Comparison of ENCODE assay signal across 1 cellular context in genomic region chr19:58543826-58544590, GRCh38.
TF ChIP-seq lines count a peak whose summit lies in the region.

TRIM28 (plus strand) TSS chr19:58544064; CDS start chr19:58544758, 694 bp downstream.

TF ChIP-seq in HepG2, 621 proteins besides CTCF, POLR2A, EP300 and RAD21 (continued from another document and continues in another):
- TF ChIP-seq ZC3H4 (CRISPR knock-in tag; IDR thresholded peaks at IDR 0.05; ENCODE audit: borderline replicate concordance), result no peak
- 0 out of 2 replicates have a peak, but pooled peaks have one; percentile 31 for TF ChIP-seq ZNF251 (CRISPR knock-in tag; IDR thresholded peaks at IDR 0.05)
- TF ChIP-seq PAF1 (CRISPR knock-in tag; IDR thresholded peaks at IDR 0.05), result no peak
- TF ChIP-seq ZBTB33 (CRISPR knock-in tag; IDR thresholded peaks at IDR 0.05), result no peak
- TF ChIP-seq, protein P1, sequence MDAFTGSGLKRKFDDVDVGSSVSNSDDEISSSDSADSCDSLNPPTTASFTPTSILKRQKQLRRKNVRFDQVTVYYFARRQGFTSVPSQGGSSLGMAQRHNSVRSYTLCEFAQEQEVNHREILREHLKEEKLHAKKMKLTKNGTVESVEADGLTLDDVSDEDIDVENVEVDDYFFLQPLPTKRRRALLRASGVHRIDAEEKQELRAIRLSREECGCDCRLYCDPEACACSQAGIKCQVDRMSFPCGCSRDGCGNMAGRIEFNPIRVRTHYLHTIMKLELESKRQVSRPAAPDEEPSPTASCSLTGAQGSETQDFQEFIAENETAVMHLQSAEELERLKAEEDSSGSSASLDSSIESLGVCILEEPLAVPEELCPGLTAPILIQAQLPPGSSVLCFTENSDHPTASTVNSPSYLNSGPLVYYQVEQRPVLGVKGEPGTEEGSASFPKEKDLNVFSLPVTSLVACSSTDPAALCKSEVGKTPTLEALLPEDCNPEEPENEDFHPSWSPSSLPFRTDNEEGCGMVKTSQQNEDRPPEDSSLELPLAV (CRISPR knock-in tag; conservative IDR thresholded peaks at IDR 0.05; ENCODE audit: low read depth), result peak; percentile 40; the same call in 1 of the 2 replicates
- peak; percentile 42; the same call in 1 of the 2 replicates for TF ChIP-seq MAZ (IDR thresholded peaks at IDR 0.05; ENCODE audit: borderline replicate concordance, low read depth, low read length)
- peak; percentile 87 for TF ChIP-seq MAZ (CRISPR knock-in tag; IDR thresholded peaks at IDR 0.05; ENCODE audit: low read depth)
- TF ChIP-seq ERF (CRISPR knock-in tag; IDR thresholded peaks at IDR 0.05), result peak; percentile 75
- TF ChIP-seq ZNF256 (CRISPR knock-in tag; conservative IDR thresholded peaks at IDR 0.05), result 0 out of 2 replicates have a peak, but pooled peaks have one; percentile 36
- TF ChIP-seq ZBTB49 (CRISPR knock-in tag; IDR thresholded peaks at IDR 0.05; ENCODE audit: borderline replicate concordance), result no peak
- TF ChIP-seq, protein P2, sequence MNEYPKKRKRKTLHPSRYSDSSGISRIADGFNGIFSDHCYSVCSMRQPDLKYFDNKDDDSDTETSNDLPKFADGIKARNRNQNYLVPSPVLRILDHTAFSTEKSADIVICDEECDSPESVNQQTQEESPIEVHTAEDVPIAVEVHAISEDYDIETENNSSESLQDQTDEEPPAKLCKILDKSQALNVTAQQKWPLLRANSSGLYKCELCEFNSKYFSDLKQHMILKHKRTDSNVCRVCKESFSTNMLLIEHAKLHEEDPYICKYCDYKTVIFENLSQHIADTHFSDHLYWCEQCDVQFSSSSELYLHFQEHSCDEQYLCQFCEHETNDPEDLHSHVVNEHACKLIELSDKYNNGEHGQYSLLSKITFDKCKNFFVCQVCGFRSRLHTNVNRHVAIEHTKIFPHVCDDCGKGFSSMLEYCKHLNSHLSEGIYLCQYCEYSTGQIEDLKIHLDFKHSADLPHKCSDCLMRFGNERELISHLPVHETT (CRISPR knock-in tag; conservative IDR thresholded peaks at IDR 0.05), result no peak; the same call in 1 of the 2 replicates
- TF ChIP-seq HNF4G (IDR thresholded peaks at IDR 0.05; ENCODE audit: borderline replicate concordance, low read depth, low read length), result no peak
- no peak for TF ChIP-seq HNF4G (CRISPR knock-in tag; IDR thresholded peaks at IDR 0.05; ENCODE audit: borderline replicate concordance, low read depth)
- TF ChIP-seq SUZ12 (IDR thresholded peaks at IDR 0.05; ENCODE audit: low read depth, low read length), result no peak
- TF ChIP-seq THRA (CRISPR knock-in tag; IDR thresholded peaks at IDR 0.05; ENCODE audit: borderline replicate concordance), result peak; percentile 21; the same call in 1 of the 2 replicates
- peak; percentile 67; the same call in 1 of the 2 replicates for TF ChIP-seq MEIS1 (CRISPR knock-in tag; IDR thresholded peaks at IDR 0.05; ENCODE audit: borderline replicate concordance)
- no peak for TF ChIP-seq MTA3 (CRISPR knock-in tag; IDR thresholded peaks at IDR 0.05)
- no peak for TF ChIP-seq NR2F2 (IDR thresholded peaks at IDR 0.05; ENCODE audit: borderline replicate concordance, low read depth)
- TF ChIP-seq IRX3 (CRISPR knock-in tag; IDR thresholded peaks at IDR 0.05; ENCODE audit: borderline replicate concordance, low read depth), result 0 out of 2 replicates have a peak, but pooled peaks have one; percentile 42
- peak; percentile 92 for TF ChIP-seq ZFYVE20 (CRISPR knock-in tag; IDR thresholded peaks at IDR 0.05; ENCODE audit: borderline replicate concordance, low read depth)
- TF ChIP-seq, protein P3, sequence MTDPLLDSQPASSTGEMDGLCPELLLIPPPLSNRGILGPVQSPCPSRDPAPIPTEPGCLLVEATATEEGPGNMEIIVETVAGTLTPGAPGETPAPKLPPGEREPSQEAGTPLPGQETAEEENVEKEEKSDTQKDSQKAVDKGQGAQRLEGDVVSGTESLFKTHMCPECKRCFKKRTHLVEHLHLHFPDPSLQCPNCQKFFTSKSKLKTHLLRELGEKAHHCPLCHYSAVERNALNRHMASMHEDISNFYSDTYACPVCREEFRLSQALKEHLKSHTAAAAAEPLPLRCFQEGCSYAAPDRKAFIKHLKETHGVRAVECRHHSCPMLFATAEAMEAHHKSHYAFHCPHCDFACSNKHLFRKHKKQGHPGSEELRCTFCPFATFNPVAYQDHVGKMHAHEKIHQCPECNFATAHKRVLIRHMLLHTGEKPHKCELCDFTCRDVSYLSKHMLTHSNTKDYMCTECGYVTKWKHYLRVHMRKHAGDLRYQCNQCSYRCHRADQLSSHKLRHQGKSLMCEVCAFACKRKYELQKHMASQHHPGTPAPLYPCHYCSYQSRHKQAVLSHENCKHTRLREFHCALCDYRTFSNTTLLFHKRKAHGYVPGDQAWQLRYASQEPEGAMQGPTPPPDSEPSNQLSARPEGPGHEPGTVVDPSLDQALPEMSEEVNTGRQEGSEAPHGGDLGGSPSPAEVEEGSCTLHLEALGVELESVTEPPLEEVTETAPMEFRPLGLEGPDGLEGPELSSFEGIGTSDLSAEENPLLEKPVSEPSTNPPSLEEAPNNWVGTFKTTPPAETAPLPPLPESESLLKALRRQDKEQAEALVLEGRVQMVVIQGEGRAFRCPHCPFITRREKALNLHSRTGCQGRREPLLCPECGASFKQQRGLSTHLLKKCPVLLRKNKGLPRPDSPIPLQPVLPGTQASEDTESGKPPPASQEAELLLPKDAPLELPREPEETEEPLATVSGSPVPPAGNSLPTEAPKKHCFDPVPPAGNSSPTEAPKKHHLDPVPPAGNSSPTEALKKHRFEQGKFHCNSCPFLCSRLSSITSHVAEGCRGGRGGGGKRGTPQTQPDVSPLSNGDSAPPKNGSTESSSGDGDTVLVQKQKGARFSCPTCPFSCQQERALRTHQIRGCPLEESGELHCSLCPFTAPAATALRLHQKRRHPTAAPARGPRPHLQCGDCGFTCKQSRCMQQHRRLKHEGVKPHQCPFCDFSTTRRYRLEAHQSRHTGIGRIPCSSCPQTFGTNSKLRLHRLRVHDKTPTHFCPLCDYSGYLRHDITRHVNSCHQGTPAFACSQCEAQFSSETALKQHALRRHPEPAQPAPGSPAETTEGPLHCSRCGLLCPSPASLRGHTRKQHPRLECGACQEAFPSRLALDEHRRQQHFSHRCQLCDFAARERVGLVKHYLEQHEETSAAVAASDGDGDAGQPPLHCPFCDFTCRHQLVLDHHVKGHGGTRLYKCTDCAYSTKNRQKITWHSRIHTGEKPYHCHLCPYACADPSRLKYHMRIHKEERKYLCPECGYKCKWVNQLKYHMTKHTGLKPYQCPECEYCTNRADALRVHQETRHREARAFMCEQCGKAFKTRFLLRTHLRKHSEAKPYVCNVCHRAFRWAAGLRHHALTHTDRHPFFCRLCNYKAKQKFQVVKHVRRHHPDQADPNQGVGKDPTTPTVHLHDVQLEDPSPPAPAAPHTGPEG (CRISPR knock-in tag; IDR thresholded peaks at IDR 0.05), result peak; percentile 34
- TF ChIP-seq MXD3 (CRISPR knock-in tag; IDR thresholded peaks at IDR 0.05), result peak; percentile 71; the same call in 1 of the 2 replicates
- no peak; the same call in 1 of the 2 replicates for TF ChIP-seq ZNF274 (CRISPR knock-in tag; IDR thresholded peaks at IDR 0.05)
- no peak for TF ChIP-seq ZNF720 (CRISPR knock-in tag; IDR thresholded peaks at IDR 0.05)
- TF ChIP-seq TBP (CRISPR knock-in tag; IDR thresholded peaks at IDR 0.05), result no peak
- TF ChIP-seq FOXJ3 (CRISPR knock-in tag; IDR thresholded peaks at IDR 0.05; ENCODE audit: borderline replicate concordance), result no peak
- TF ChIP-seq RERE (CRISPR knock-in tag; IDR thresholded peaks at IDR 0.05; ENCODE audit: low read depth), result no peak
- no peak for TF ChIP-seq SMYD3 (CRISPR knock-in tag; IDR thresholded peaks at IDR 0.05)
- TF ChIP-seq NFYB (CRISPR knock-in tag; IDR thresholded peaks at IDR 0.05), result peak; percentile 29; the same call in 1 of the 2 replicates
- no peak; the same call in 1 of the 2 replicates for TF ChIP-seq IRF2 (CRISPR knock-in tag; IDR thresholded peaks at IDR 0.05)
- TF ChIP-seq RFXAP (CRISPR knock-in tag; IDR thresholded peaks at IDR 0.05; ENCODE audit: borderline replicate concordance), result peak; percentile 58
- no peak for TF ChIP-seq SP2 (CRISPR knock-in tag; IDR thresholded peaks at IDR 0.05)
- no peak for TF ChIP-seq ATM (IDR thresholded peaks at IDR 0.05; ENCODE audit: borderline replicate concordance)
